ENCODE assay signal across 14 cellular contexts in the genomic region with DNA sequence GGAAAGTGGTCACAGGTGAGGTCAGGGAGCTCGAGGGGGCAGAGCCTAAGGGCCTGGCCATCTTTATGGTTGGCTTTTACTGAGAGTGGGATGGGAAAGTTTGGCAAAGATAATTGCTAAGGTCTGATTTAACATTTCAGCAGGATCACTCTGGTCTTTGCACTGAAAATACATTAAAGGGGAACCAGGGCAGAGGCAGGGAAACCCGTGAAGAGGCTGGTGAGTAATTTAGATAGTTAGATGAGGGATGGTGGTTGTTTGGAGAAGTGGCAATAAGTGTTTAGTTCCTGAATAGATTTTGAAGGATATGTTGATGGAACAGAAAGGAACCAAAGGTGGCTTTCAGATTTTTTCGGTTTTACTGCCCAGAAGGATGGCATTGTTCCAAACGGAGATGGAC. TPM values are rescaled to one million over a fixed set of nuclear protein-coding genes. Genes with fewer than 3 reads are reported as not detected.
DNase-seq lines count a peak whose midpoint lies in the region; ATAC-seq and TF ChIP-seq lines count a peak whose summit lies in the region.
"Had no signal": no experiment of that assay in that cellular context is flagged by ENCODE, and none has a peak within 500 bp of the region (broad histone marks: within the 10 kb centered on the region; RNA-seq: fewer than 3 reads in every experiment).

No MANE protein-coding gene starts in this region.

- H3K36me3 Mint-ChIP-seq in activated naive CD4-positive, alpha-beta T cell treated with anti-CD3 and anti-CD28 coated beads, Interleukin-2, amount 50 U/mL, for 72 hours = peaks cover 7 to 10% of the 10 kb centered on the region in 2 donors
- H3K36me3 Mint-ChIP-seq in WTC11 = peaks cover 31% of the 10 kb centered on the region

- H3K9me3 Mint-ChIP-seq in activated naive CD4-positive, alpha-beta T cell treated with anti-CD3 and anti-CD28 coated beads, Interleukin-2, amount 50 U/mL, for 72 hours = no peaks in the 10 kb centered on the region
- H3K9me3 Mint-ChIP-seq in WTC11 = no peaks in the 10 kb centered on the region
- H3K9me3 Mint-ChIP-seq: CD4-positive, CD25-positive, alpha-beta regulatory T cell had no signal

- peak overlapping the region; percentile 36 to 51 for H3K27ac Mint-ChIP-seq in activated naive CD4-positive, alpha-beta T cell treated with anti-CD3 and anti-CD28 coated beads, Interleukin-2, amount 50 U/mL, for 72 hours
- H3K27ac Mint-ChIP-seq in WTC11 = peak overlapping the region; percentile 22; the same call in 1 of the 2 replicates
- H3K27ac Mint-ChIP-seq: CD4-positive, CD25-positive, alpha-beta regulatory T cell had no signal

- no peak overlapping the region for H3K4me3 Mint-ChIP-seq in WTC11
- H3K4me3 Mint-ChIP-seq: CD4-positive, CD25-positive, alpha-beta regulatory T cell had no signal

- H3K4me1 Mint-ChIP-seq in WTC11 = no peaks in the 10 kb centered on the region
- H3K4me1 Mint-ChIP-seq: CD4-positive, CD25-positive, alpha-beta regulatory T cell had no signal

- no peak for ATAC-seq in activated naive CD4-positive, alpha-beta T cell treated with anti-CD3 and anti-CD28 coated beads, Interleukin-2, amount 50 U/mL, for 72 hours
- ATAC-seq in WTC11 (no peak), HG03135 (IDR thresholded peaks at IDR 0.05; ENCODE audit: unreplicated experiment) (no peak)
- ATAC-seq: GM12878, HCT116 had no signal

- POLR2A ChIA-PET in WTC11 (lab: Charles Lee) = no interaction called here

- no peaks in the 10 kb centered on the region for H3K27me3 Mint-ChIP-seq in WTC11 (ENCODE audit: low read depth)
- H3K27me3 Mint-ChIP-seq: CD4-positive, CD25-positive, alpha-beta regulatory T cell had no signal

- CTCF ChIA-PET in WTC11 (lab: Charles Lee) = no interaction called here

- DNase-seq in DMS79 treated with DMSO at 0.1 percent for 48 hours (lab: John Stamatoyannopoulos, UW) = peak; percentile 61
- DNase-seq in DMS79 (lab: John Stamatoyannopoulos, UW) = no peak
- no peak for DNase-seq in activated naive CD4-positive, alpha-beta T cell treated with anti-CD3 and anti-CD28 coated beads, Interleukin-2, amount 50 U/mL, for 72 hours (ENCODE audit: low spot score in 2 of 2)
- DNase-seq in activated naive CD4-positive, alpha-beta T cell (lab: John Stamatoyannopoulos, UW) = no peak
- DNase-seq in WTC11 (ENCODE audit: low spot score) = no peak
- peak; percentile 3 for DNase-seq in epidermal melanocyte (ENCODE audit: insufficient read length, low spot score)
- no peak for DNase-seq in OCI-M2 (lab: John Stamatoyannopoulos, UW; ENCODE audit: unreplicated experiment)
- DNase-seq: CD4-positive, CD25-positive, alpha-beta regulatory T cell; DMS53; GM23248 had no signal

- no peak for TF ChIP-seq CTCF in WTC11 (IDR thresholded peaks at IDR 0.05)

TF ChIP-seq in WTC11, 78 proteins besides CTCF, POLR2A, EP300 and RAD21:
- TF ChIP-seq OVOL2 (CRISPR knock-in tag; IDR thresholded peaks at IDR 0.05; ENCODE audit: borderline replicate concordance) = no peak
- TF ChIP-seq, protein P1, sequence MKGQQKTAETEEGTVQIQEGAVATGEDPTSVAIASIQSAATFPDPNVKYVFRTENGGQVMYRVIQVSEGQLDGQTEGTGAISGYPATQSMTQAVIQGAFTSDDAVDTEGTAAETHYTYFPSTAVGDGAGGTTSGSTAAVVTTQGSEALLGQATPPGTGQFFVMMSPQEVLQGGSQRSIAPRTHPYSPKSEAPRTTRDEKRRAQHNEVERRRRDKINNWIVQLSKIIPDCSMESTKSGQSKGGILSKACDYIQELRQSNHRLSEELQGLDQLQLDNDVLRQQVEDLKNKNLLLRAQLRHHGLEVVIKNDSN (CRISPR knock-in tag; IDR thresholded peaks at IDR 0.05) = no peak
- no peak for TF ChIP-seq ZNF138 (CRISPR knock-in tag; conservative IDR thresholded peaks at IDR 0.05)
- no peak for TF ChIP-seq TEAD4 (CRISPR knock-in tag; IDR thresholded peaks at IDR 0.05)

RNA-seq across cellular contexts. Expression of gene SCN3B, which starts 50.8 kb away (rescaled TPM):
- total RNA-seq in activated naive CD4-positive, alpha-beta T cell treated with anti-CD3 and anti-CD28 coated beads, Interleukin-2, amount 50 U/mL, for 72 hours = under 1 TPM in 1 of 2 donors, not detected in 1; 0.06 TPM
- 0.37 to 0.79 TPM (median 0.71 TPM) in 3 replicates for total RNA-seq in WTC11 (2021)
- total RNA-seq: CD4-positive, CD25-positive, alpha-beta regulatory T cell; G401; GM12878; GM23248 had no signal

Comparison
In these comparisons a context has a peak if more than half of its experiments do, and no peak if none do; other contexts are left out.
1. DNase-seq: peak in DMS79 treated with DMSO at 0.1 percent for 48 hours (single experiment) and epidermal melanocyte (single experiment); none in DMS79 (single experiment), activated naive CD4-positive, alpha-beta T cell treated with anti-CD3 and anti-CD28 coated beads, Interleukin-2, amount 50 U/mL, for 72 hours (0 of 2), activated naive CD4-positive, alpha-beta T cell (0 of 4), WTC11 (single experiment) and OCI-M2 (single experiment).